10 cellular contexts compared by ENCODE assay signal in genomic region chr10:14889318-14889717, GRCh38. TPM values are rescaled to one million over a fixed set of nuclear protein-coding genes. Genes with fewer than 3 reads are reported as not detected.
DNase-seq lines count a peak whose midpoint lies in the region; ATAC-seq and TF ChIP-seq lines count a peak whose summit lies in the region.
"Had no signal": no experiment of that assay in that cellular context is flagged by ENCODE, and none has a peak within 500 bp of the region (broad histone marks: within the 10 kb centered on the region; RNA-seq: fewer than 3 reads in every experiment).

No MANE protein-coding gene starts in this region.

- TF ChIP-seq CTCF in CD14-positive monocyte (IDR thresholded peaks at IDR 0.05) (peak; percentile 33), lower leg skin (IDR thresholded peaks at IDR 0.05) (no peak)

- TF ChIP-seq POLR2A in lower leg skin (IDR thresholded peaks at IDR 0.05): no peak

- 90 to 93% methylated on average over 2 of the region's 2 CpGs for WGBS in lower leg skin, 2 donors

- intact Hi-C loops in CD14-positive monocyte (cut with micrococcal nuclease): no loop called here
- intact Hi-C loops in activated T-helper 1 cell treated with anti-CD3 and anti-CD28 coated beads, Interleukin-12 subunit alpha, Interleukin-12 subunit beta, Interleukin-2, Interleukin-4 antibody, amounts not matched to agents 30 ng/mL and 10 ng/mL and 1 ng/mL, durations not matched to agents 14 hours and 24 hours and 36 hours (cut with micrococcal nuclease): no loop called here
- intact Hi-C loops in lower leg skin (cut with DNase I; ENCODE audit: low total_unique reads): loop anchor here (10.0 kb wide), 1 partner anchor 65 kb away; the partner anchor contains the start of genes DCLRE1C and MEIG1

- no peak overlapping the region for H3K4me3 Mint-ChIP-seq in CD14-positive monocyte
- no peak overlapping the region for H3K4me3 Mint-ChIP-seq in activated T-helper 1 cell treated with anti-CD3 and anti-CD28 coated beads, Interleukin-12 subunit alpha, Interleukin-12 subunit beta, Interleukin-2, Interleukin-4 antibody, amounts not matched to agents 30 ng/mL and 10 ng/mL and 1 ng/mL, durations not matched to agents 14 hours and 24 hours and 36 hours

- no peak overlapping the region for H3K27ac Mint-ChIP-seq in CD14-positive monocyte
- H3K27ac Mint-ChIP-seq in activated T-helper 1 cell treated with anti-CD3 and anti-CD28 coated beads, Interleukin-12 subunit alpha, Interleukin-12 subunit beta, Interleukin-2, Interleukin-4 antibody, amounts not matched to agents 30 ng/mL and 10 ng/mL and 1 ng/mL, durations not matched to agents 14 hours and 24 hours and 36 hours: peak overlapping the region; percentile 46

- H3K4me3 ChIP-seq in lower leg skin (ENCODE audit: low read depth, poor library complexity, severe bottlenecking): no peak overlapping the region

- ATAC-seq in GM21529 (IDR thresholded peaks at IDR 0.05; ENCODE audit: unreplicated experiment) (no peak), HG03097 (IDR thresholded peaks at IDR 0.05; ENCODE audit: low FRiP score, unreplicated experiment) (no peak)

- H3K36me3 Mint-ChIP-seq in CD14-positive monocyte: peaks cover 0 to 3% of the 10 kb centered on the region in 2 donors
- H3K36me3 Mint-ChIP-seq in activated T-helper 1 cell treated with anti-CD3 and anti-CD28 coated beads, Interleukin-12 subunit alpha, Interleukin-12 subunit beta, Interleukin-2, Interleukin-4 antibody, amounts not matched to agents 30 ng/mL and 10 ng/mL and 1 ng/mL, durations not matched to agents 14 hours and 24 hours and 36 hours (ENCODE audit: low read depth): peaks cover 14% of the 10 kb centered on the region

- H3K4me1 Mint-ChIP-seq in CD14-positive monocyte: peaks cover 5% of the 10 kb centered on the region
- H3K4me1 Mint-ChIP-seq in activated T-helper 1 cell treated with anti-CD3 and anti-CD28 coated beads, Interleukin-12 subunit alpha, Interleukin-12 subunit beta, Interleukin-2, Interleukin-4 antibody, amounts not matched to agents 30 ng/mL and 10 ng/mL and 1 ng/mL, durations not matched to agents 14 hours and 24 hours and 36 hours (ENCODE audit: low read depth): peaks cover 22% of the 10 kb centered on the region

- no peaks in the 10 kb centered on the region for H3K27me3 Mint-ChIP-seq in CD14-positive monocyte (ENCODE audit: low read depth in 3 of 3)
- H3K27me3 Mint-ChIP-seq in activated T-helper 1 cell treated with anti-CD3 and anti-CD28 coated beads, Interleukin-12 subunit alpha, Interleukin-12 subunit beta, Interleukin-2, Interleukin-4 antibody, amounts not matched to agents 30 ng/mL and 10 ng/mL and 1 ng/mL, durations not matched to agents 14 hours and 24 hours and 36 hours (ENCODE audit: insufficient read depth): no peaks in the 10 kb centered on the region

- DNase-seq in CD14-positive monocyte (ENCODE audit: low spot score) (no peak), HuH-7 (ENCODE audit: low spot score) (peak; percentile 44), iPS-NIHi7 (ENCODE audit: extremely low spot score) (peak; percentile 35), lower leg skin (ENCODE audit: low spot score in 2 of 2) (no peak), NCI-H187 (lab: John Stamatoyannopoulos, UW) (no peak)
- no peak for DNase-seq in activated T-helper 1 cell treated with anti-CD3 and anti-CD28 coated beads, Interleukin-12 subunit alpha, Interleukin-12 subunit beta, Interleukin-2, Interleukin-4 antibody, amounts not matched to agents 30 ng/mL and 10 ng/mL and 1 ng/mL, durations not matched to agents 14 hours and 24 hours and 36 hours (ENCODE audit: low spot score)
- DNase-seq: effector memory CD4-positive, alpha-beta T cell; NCI-H526 had no signal

- H3K9me3 Mint-ChIP-seq in CD14-positive monocyte: no peaks in the 10 kb centered on the region
- H3K9me3 Mint-ChIP-seq in activated T-helper 1 cell treated with anti-CD3 and anti-CD28 coated beads, Interleukin-12 subunit alpha, Interleukin-12 subunit beta, Interleukin-2, Interleukin-4 antibody, amounts not matched to agents 30 ng/mL and 10 ng/mL and 1 ng/mL, durations not matched to agents 14 hours and 24 hours and 36 hours: no peaks in the 10 kb centered on the region

RNA-seq across cellular contexts. Expression of gene SUV39H2, which starts 10.7 kb away (rescaled TPM):
- polyA plus RNA-seq in CD14-positive monocyte: 1 to 10 TPM in 1 of 2 donors, under 1 TPM in 1; 0.86 to 1.2 TPM
- total RNA-seq in activated T-helper 1 cell treated with anti-CD3 and anti-CD28 coated beads, Interleukin-12 subunit alpha, Interleukin-12 subunit beta, Interleukin-2, Interleukin-4 antibody, amounts not matched to agents 30 ng/mL and 10 ng/mL and 1 ng/mL, durations not matched to agents 14 hours and 24 hours and 36 hours: 43.3 and 51.7 TPM in 2 replicates
- 1 to 10 TPM in 3 of 4 donors, under 1 TPM in 1; 0.99 to 5.3 (median 3.5) TPM for total RNA-seq in lower leg skin

RNA-seq across cellular contexts. Expression of gene HSPA14, which starts 51.2 kb away (rescaled TPM):
- polyA plus RNA-seq in CD14-positive monocyte: 10 to 100 TPM; 15.4 to 19.3 TPM
- 36.6 and 38.0 TPM in 2 replicates for total RNA-seq in activated T-helper 1 cell treated with anti-CD3 and anti-CD28 coated beads, Interleukin-12 subunit alpha, Interleukin-12 subunit beta, Interleukin-2, Interleukin-4 antibody, amounts not matched to agents 30 ng/mL and 10 ng/mL and 1 ng/mL, durations not matched to agents 14 hours and 24 hours and 36 hours
- total RNA-seq in lower leg skin: 1 to 10 TPM; 3.6 to 9.2 (median 5.9) TPM

RNA-seq across cellular contexts. Expression of gene MSANTD7, which starts 51.2 kb away (rescaled TPM):
- polyA plus RNA-seq in CD14-positive monocyte: 1 to 10 TPM; 5.0 to 7.3 TPM
- 26.7 and 29.6 TPM in 2 replicates for total RNA-seq in activated T-helper 1 cell treated with anti-CD3 and anti-CD28 coated beads, Interleukin-12 subunit alpha, Interleukin-12 subunit beta, Interleukin-2, Interleukin-4 antibody, amounts not matched to agents 30 ng/mL and 10 ng/mL and 1 ng/mL, durations not matched to agents 14 hours and 24 hours and 36 hours
- total RNA-seq in lower leg skin: 10 to 100 TPM in 3 of 4 donors, 1 to 10 TPM in 1; 8.7 to 12.2 (median 10.7) TPM

RNA-seq across cellular contexts. Expression of gene CDNF, which starts 51.5 kb away (rescaled TPM):
- polyA plus RNA-seq in CD14-positive monocyte: under 1 TPM in 1 of 2 donors, not detected in 1; 0.28 TPM
- total RNA-seq in activated T-helper 1 cell treated with anti-CD3 and anti-CD28 coated beads, Interleukin-12 subunit alpha, Interleukin-12 subunit beta, Interleukin-2, Interleukin-4 antibody, amounts not matched to agents 30 ng/mL and 10 ng/mL and 1 ng/mL, durations not matched to agents 14 hours and 24 hours and 36 hours: 0.47 and 0.93 TPM in 2 replicates
- 1 to 10 TPM; 1.9 to 9.8 (median 3.9) TPM for total RNA-seq in lower leg skin

Comparison
In these comparisons a context has a peak if more than half of its experiments do, and no peak if none do; other contexts are left out.
1. DNase-seq: peak in HuH-7 (single experiment) and iPS-NIHi7 (single experiment); none in CD14-positive monocyte (single experiment), activated T-helper 1 cell treated with anti-CD3 and anti-CD28 coated beads, Interleukin-12 subunit alpha, Interleukin-12 subunit beta, Interleukin-2, Interleukin-4 antibody, amounts not matched to agents 30 ng/mL and 10 ng/mL and 1 ng/mL, durations not matched to agents 14 hours and 24 hours and 36 hours (single experiment), lower leg skin (0 of 2) and NCI-H187 (0 of 2).